ENCODE assay signal across 14 cellular contexts in genomic region chr15:25703726-25704125, GRCh38.
A peak's percentile ranks its signal among the peaks of the same experiment; 100 is the strongest.
DNase-seq lines count a peak whose midpoint lies in the region; ATAC-seq and TF ChIP-seq lines count a peak whose summit lies in the region.
"Had no signal": no experiment of that assay in that cellular context is flagged by ENCODE, and none has a peak within 500 bp of the region (broad histone marks: within the 10 kb centered on the region; RNA-seq: fewer than 3 reads in every experiment).

No MANE protein-coding gene starts in this region.

- no peak overlapping the region for H3K27ac Mint-ChIP-seq in stimulated activated naive CD8-positive, alpha-beta T cell treated with anti-CD3 and anti-CD28 coated beads, Interleukin-15, amount 100 ng/mL, for 72 hours
- no peak overlapping the region for H3K27ac Mint-ChIP-seq in naive thymus-derived CD4-positive, alpha-beta T cell
- no peak overlapping the region for H3K27ac Mint-ChIP-seq in stimulated activated effector memory CD8-positive, alpha-beta T cell treated with anti-CD3 and anti-CD28 coated beads, Interleukin-12 subunit alpha, Interleukin-12 subunit beta, amount 100 ng/mL, for 72 hours
- H3K27ac Mint-ChIP-seq: B cell; CD4-positive, alpha-beta T cell; H9 had no signal

- no peak for TF ChIP-seq CTCF in vagina (IDR thresholded peaks at IDR 0.05)

- H3K36me3 ChIP-seq in naive thymus-derived CD4-positive, alpha-beta T cell (ENCODE audit: control insufficient read depth in 2 of 3, insufficient read depth in 3 of 3, low read length in 3 of 3), result peaks cover 0 to 34% (median 4%) of the 10 kb centered on the region in 3 experiments
- no peaks in the 10 kb centered on the region for H3K36me3 ChIP-seq in vagina

- no peaks in the 10 kb centered on the region for H3K27me3 Mint-ChIP-seq in stimulated activated naive CD8-positive, alpha-beta T cell treated with anti-CD3 and anti-CD28 coated beads, Interleukin-15, amount 100 ng/mL, for 72 hours
- no peaks in the 10 kb centered on the region for H3K27me3 Mint-ChIP-seq in naive thymus-derived CD4-positive, alpha-beta T cell
- H3K27me3 Mint-ChIP-seq: B cell; CD4-positive, alpha-beta T cell had no signal

- no peak overlapping the region for H3K4me3 ChIP-seq in naive thymus-derived CD4-positive, alpha-beta T cell (ENCODE audit: low read length)
- no peak overlapping the region for H3K4me3 ChIP-seq in vagina

- no peaks in the 10 kb centered on the region for H3K9me3 Mint-ChIP-seq in stimulated activated naive CD8-positive, alpha-beta T cell treated with anti-CD3 and anti-CD28 coated beads, Interleukin-15, amount 100 ng/mL, for 72 hours
- H3K9me3 Mint-ChIP-seq in naive thymus-derived CD4-positive, alpha-beta T cell, result no peaks in the 10 kb centered on the region
- H3K9me3 Mint-ChIP-seq in stimulated activated effector memory CD8-positive, alpha-beta T cell treated with anti-CD3 and anti-CD28 coated beads, Interleukin-12 subunit alpha, Interleukin-12 subunit beta, amount 100 ng/mL, for 72 hours, result no peaks in the 10 kb centered on the region
- H3K9me3 Mint-ChIP-seq: CD4-positive, alpha-beta T cell; H9 had no signal

- H3K4me1 ChIP-seq in naive thymus-derived CD4-positive, alpha-beta T cell (ENCODE audit: control insufficient read depth in 2 of 2, insufficient read depth in 2 of 2, low read length in 2 of 2), result no peaks in the 10 kb centered on the region
- H3K4me1 ChIP-seq in vagina, result no peaks in the 10 kb centered on the region

- peak; percentile 26 for ATAC-seq in stimulated activated naive CD8-positive, alpha-beta T cell treated with anti-CD3 and anti-CD28 coated beads, Interleukin-15, Interleukin-2, amounts not matched to agents 100 U/mL and 50 U/mL, for 24 hours
- ATAC-seq in stimulated activated naive CD8-positive, alpha-beta T cell treated with anti-CD3 and anti-CD28 coated beads, Interleukin-15, amount 100 ng/mL, for 72 hours, result no peak
- ATAC-seq in naive thymus-derived CD4-positive, alpha-beta T cell, result peak; percentile 24
- peak; percentile 21 for ATAC-seq in stimulated activated effector memory CD8-positive, alpha-beta T cell treated with anti-CD3 and anti-CD28 coated beads, Interleukin-12 subunit alpha, Interleukin-12 subunit beta, amount 100 ng/mL, for 72 hours
- no peak for ATAC-seq in HG03045 (IDR thresholded peaks at IDR 0.05; ENCODE audit: unreplicated experiment)

- TF ChIP-seq POLR2A in vagina (IDR thresholded peaks at IDR 0.05), result no peak

- no peaks in the 10 kb centered on the region for H3K27me3 ChIP-seq in naive thymus-derived CD4-positive, alpha-beta T cell (ENCODE audit: control insufficient read depth in 2 of 2, insufficient read depth in 2 of 2, low read length in 2 of 2)
- no peaks in the 10 kb centered on the region for H3K27me3 ChIP-seq in vagina

- H3K4me1 Mint-ChIP-seq in stimulated activated naive CD8-positive, alpha-beta T cell treated with anti-CD3 and anti-CD28 coated beads, Interleukin-15, amount 100 ng/mL, for 72 hours, result no peaks in the 10 kb centered on the region
- peaks cover 0 to 3% (median 0%) of the 10 kb centered on the region in 7 donors for H3K4me1 Mint-ChIP-seq in naive thymus-derived CD4-positive, alpha-beta T cell
- no peaks in the 10 kb centered on the region for H3K4me1 Mint-ChIP-seq in stimulated activated effector memory CD8-positive, alpha-beta T cell treated with anti-CD3 and anti-CD28 coated beads, Interleukin-12 subunit alpha, Interleukin-12 subunit beta, amount 100 ng/mL, for 72 hours
- H3K4me1 Mint-ChIP-seq: B cell had no signal

- H3K4me3 Mint-ChIP-seq in stimulated activated naive CD8-positive, alpha-beta T cell treated with anti-CD3 and anti-CD28 coated beads, Interleukin-15, amount 100 ng/mL, for 72 hours, result no peak overlapping the region
- H3K4me3 Mint-ChIP-seq in naive thymus-derived CD4-positive, alpha-beta T cell, result no peak overlapping the region
- H3K4me3 Mint-ChIP-seq in stimulated activated effector memory CD8-positive, alpha-beta T cell treated with anti-CD3 and anti-CD28 coated beads, Interleukin-12 subunit alpha, Interleukin-12 subunit beta, amount 100 ng/mL, for 72 hours, result no peak overlapping the region
- H3K4me3 Mint-ChIP-seq: B cell; CD4-positive, alpha-beta T cell; H9 had no signal

- CTCF ChIA-PET in naive thymus-derived CD4-positive, alpha-beta T cell (lab: Charles Lee), result no interaction called here

- no peaks in the 10 kb centered on the region for H3K9me3 ChIP-seq in naive thymus-derived CD4-positive, alpha-beta T cell (ENCODE audit: control insufficient read depth in 2 of 3, low read length in 3 of 3)
- no peaks in the 10 kb centered on the region for H3K9me3 ChIP-seq in vagina

- intact Hi-C loops in naive thymus-derived CD4-positive, alpha-beta T cell (cut with micrococcal nuclease), result no loop called here
- intact Hi-C loops in vagina (cut with DNase I), result no loop called here

- peaks cover 10 to 43% (median 18%) of the 10 kb centered on the region in 5 donors for H3K36me3 Mint-ChIP-seq in naive thymus-derived CD4-positive, alpha-beta T cell
- peaks cover 22% of the 10 kb centered on the region for H3K36me3 Mint-ChIP-seq in stimulated activated effector memory CD8-positive, alpha-beta T cell treated with anti-CD3 and anti-CD28 coated beads, Interleukin-12 subunit alpha, Interleukin-12 subunit beta, amount 100 ng/mL, for 72 hours

- POLR2A ChIA-PET in naive thymus-derived CD4-positive, alpha-beta T cell (lab: Charles Lee), result no interaction called here

- no peak for DNase-seq in stimulated activated naive CD8-positive, alpha-beta T cell treated with anti-CD3 and anti-CD28 coated beads, Interleukin-15, Interleukin-2, amounts not matched to agents 100 U/mL and 50 U/mL, for 24 hours
- DNase-seq in stimulated activated naive CD8-positive, alpha-beta T cell treated with anti-CD3 and anti-CD28 coated beads, Interleukin-15, amount 100 ng/mL, for 72 hours, result no peak
- DNase-seq in naive thymus-derived CD4-positive, alpha-beta T cell, result no peak
- DNase-seq in stimulated activated effector memory CD8-positive, alpha-beta T cell treated with anti-CD3 and anti-CD28 coated beads, Interleukin-12 subunit alpha, Interleukin-12 subunit beta, amount 100 ng/mL, for 72 hours (ENCODE audit: low spot score in 2 of 2), result no peak
- DNase-seq in GM19238 (ENCODE audit: insufficient read length, low spot score) (no peak), vagina (ENCODE audit: extremely low spot score in 2 of 2) (no peak)
- DNase-seq: C1 segment of cervical spinal cord; Calu3; CD4-positive, alpha-beta T cell; DMS 273 treated with DMSO at 0.1 percent for 48 hours; GOT3; H9 had no signal

- no peak overlapping the region for H3K27ac ChIP-seq in naive thymus-derived CD4-positive, alpha-beta T cell (ENCODE audit: low read depth, low read length)
- H3K27ac ChIP-seq in vagina, result no peak overlapping the region

Comparison
In these comparisons a context has a peak if more than half of its experiments do, and no peak if none do; other contexts are left out.
1. ATAC-seq: peak in stimulated activated naive CD8-positive, alpha-beta T cell treated with anti-CD3 and anti-CD28 coated beads, Interleukin-15, Interleukin-2, amounts not matched to agents 100 U/mL and 50 U/mL, for 24 hours (single experiment), naive thymus-derived CD4-positive, alpha-beta T cell (single experiment) and stimulated activated effector memory CD8-positive, alpha-beta T cell treated with anti-CD3 and anti-CD28 coated beads, Interleukin-12 subunit alpha, Interleukin-12 subunit beta, amount 100 ng/mL, for 72 hours (single experiment); none in stimulated activated naive CD8-positive, alpha-beta T cell treated with anti-CD3 and anti-CD28 coated beads, Interleukin-15, amount 100 ng/mL, for 72 hours (single experiment) and HG03045 (single experiment).